Comparison of ENCODE assay signal across 8 cellular contexts in the genomic region with DNA sequence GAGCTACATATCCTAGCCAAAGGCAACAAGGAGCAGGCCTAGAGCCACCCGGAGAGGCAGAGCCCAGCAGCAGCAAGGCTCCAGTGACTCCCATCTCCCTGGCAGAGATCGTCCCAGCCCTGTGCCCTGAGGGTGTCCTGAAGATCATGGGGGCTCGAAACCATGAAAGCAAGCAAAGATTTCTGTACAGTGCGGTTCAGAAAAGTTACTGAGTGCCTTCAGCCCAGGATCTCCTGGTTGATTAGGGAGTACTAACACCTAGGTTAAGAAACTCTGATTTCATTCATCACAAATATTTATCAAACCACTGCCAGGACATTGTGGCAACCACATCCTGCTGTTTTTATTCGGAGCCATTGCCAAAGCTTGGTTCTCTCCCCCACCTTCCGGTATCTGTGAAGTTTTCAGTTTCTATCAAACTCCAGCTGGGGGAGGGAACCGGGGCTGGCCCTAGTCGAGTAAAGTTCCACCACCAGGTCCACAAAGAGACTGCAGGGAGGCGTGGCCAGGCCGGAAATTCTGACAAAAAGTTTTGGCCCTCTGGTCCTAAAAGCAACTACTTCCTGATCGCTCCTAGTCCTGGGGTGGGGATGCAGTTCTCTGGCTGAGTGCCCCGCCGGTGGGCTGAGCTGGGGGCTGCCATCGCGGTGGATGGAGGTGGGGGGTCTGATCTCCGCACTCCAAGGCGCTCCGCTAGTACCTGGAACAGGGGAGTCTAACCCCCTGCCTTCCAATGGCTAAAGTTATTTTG.
DNase-seq lines count a peak whose midpoint lies in the region; ATAC-seq and TF ChIP-seq lines count a peak whose summit lies in the region.

No MANE protein-coding gene starts in this region.

- peak overlapping the region; percentile 54 for H2AFZ ChIP-seq in neuron (ENCODE audit: low read depth, low read length)

- peak overlapping the region; percentile 83 for H3K4me3 ChIP-seq in neuron (ENCODE audit: low read length)

- ATAC-seq in HG03175 (IDR thresholded peaks at IDR 0.05; ENCODE audit: unreplicated experiment): peak; percentile 72

- peak; percentile 76 for TF ChIP-seq POLR2A in GM18951 (IDR thresholded peaks at IDR 0.05; ENCODE audit: extremely low read depth, insufficient read depth, insufficient read length)

- H3K27me3 ChIP-seq in neuron (ENCODE audit: insufficient read depth, low read length): no peaks in the 10 kb centered on the region

- DNase-seq in Ammon's horn (ENCODE audit: low spot score): peak; percentile 76
- DNase-seq in RPMI8226: peak; percentile 96
- peak; percentile 86 for DNase-seq in activated gamma-delta T cell treated with anti-CD3 and anti-CD28 coated beads, Interleukin-2, amount 50 U/mL, for 16 hours (ENCODE audit: low read depth)
- peak; percentile 95 for DNase-seq in foreskin melanocyte
- DNase-seq in stromal cell of bone marrow (ENCODE audit: low read depth): peak; percentile 84

- no peaks in the 10 kb centered on the region for H3K9me3 ChIP-seq in neuron (ENCODE audit: low read length)

- H3K4me1 ChIP-seq in neuron (ENCODE audit: insufficient read depth, low read length): peaks cover 27% of the 10 kb centered on the region

- H3K36me3 ChIP-seq in neuron (ENCODE audit: insufficient read depth, low read length): no peaks in the 10 kb centered on the region

- in situ Hi-C loops in GM18951 (cut with MboI; ENCODE audit: low sequenced_read_pairs, unreplicated experiment): no loop called here

Comparison
In these comparisons a context has a peak if more than half of its experiments do, and no peak if none do; other contexts are left out.
1. Peak in every context shown above with its lines: DNase-seq, ATAC-seq and H3K4me3 ChIP-seq.